18 cellular contexts compared by ENCODE assay signal in genomic region chr9:20593551-20593950, GRCh38. TPM values are rescaled to one million over a fixed set of nuclear protein-coding genes. Genes with fewer than 3 reads are reported as not detected.
DNase-seq lines count a peak whose midpoint lies in the region; ATAC-seq, FAIRE-seq and TF ChIP-seq lines count a peak whose summit lies in the region.
"Had no signal": no experiment of that assay in that cellular context is flagged by ENCODE, and none has a peak within 500 bp of the region (broad histone marks: within the 10 kb centered on the region; RNA-seq: fewer than 3 reads in every experiment).

No MANE protein-coding gene starts in this region.

- H3K27me3 Mint-ChIP-seq in activated T-helper 1 cell treated with anti-CD3 and anti-CD28 coated beads, Interleukin-12 subunit alpha, Interleukin-12 subunit beta, Interleukin-2, Interleukin-4 antibody, amounts not matched to agents 30 ng/mL and 10 ng/mL and 1 ng/mL, durations not matched to agents 14 hours and 24 hours and 36 hours (ENCODE audit: insufficient read depth): no peaks in the 10 kb centered on the region
- H3K27me3 Mint-ChIP-seq: naive thymus-derived CD4-positive, alpha-beta T cell had no signal

- FAIRE-seq in HTR-8/SVneo (lab: Jason Lieb, UNC): no peak
- FAIRE-seq: D721Med, islet of Langerhans had no signal

- DNase-seq in H4 (ENCODE audit: low spot score) (peak; percentile 12), astrocyte of the spinal cord (ENCODE audit: low read depth, low spot score) (peak; percentile 76), glomerular visceral epithelial cell (ENCODE audit: extremely low spot score) (peak; percentile 40), NCI-H2107 (lab: John Stamatoyannopoulos, UW) (no peak), HTR-8/SVneo (ENCODE audit: insufficient read length, low spot score) (no peak)
- DNase-seq in activated T-helper 1 cell treated with anti-CD3 and anti-CD28 coated beads, Interleukin-12 subunit alpha, Interleukin-12 subunit beta, Interleukin-2, Interleukin-4 antibody, amounts not matched to agents 30 ng/mL and 10 ng/mL and 1 ng/mL, durations not matched to agents 14 hours and 24 hours and 36 hours (ENCODE audit: low spot score): no peak
- DNase-seq: activated CD4-positive, alpha-beta T cell treated with anti-CD3 and anti-CD28 coated beads, Interleukin-2, amount 50 U/mL, for 1 hour; central memory CD4-positive, alpha-beta T cell; esophagus squamous epithelium; naive thymus-derived CD4-positive, alpha-beta T cell; NCI-H1092 treated with DMSO at 0.1 percent for 48 hours; NCI-H446 treated with DMSO at 0.1 percent for 48 hours; RPMI8226 had no signal

- peaks cover 24% of the 10 kb centered on the region for H3K36me3 Mint-ChIP-seq in activated T-helper 1 cell treated with anti-CD3 and anti-CD28 coated beads, Interleukin-12 subunit alpha, Interleukin-12 subunit beta, Interleukin-2, Interleukin-4 antibody, amounts not matched to agents 30 ng/mL and 10 ng/mL and 1 ng/mL, durations not matched to agents 14 hours and 24 hours and 36 hours (ENCODE audit: low read depth)

- no peak for TF ChIP-seq CTCF in astrocyte of the spinal cord (IDR thresholded peaks at IDR 0.05; ENCODE audit: low read depth, low read length)

- no peak for ATAC-seq in HG03139 (IDR thresholded peaks at IDR 0.05; ENCODE audit: unreplicated experiment)
- ATAC-seq: GM23338; naive thymus-derived CD4-positive, alpha-beta T cell had no signal

- H3K9me3 Mint-ChIP-seq in activated T-helper 1 cell treated with anti-CD3 and anti-CD28 coated beads, Interleukin-12 subunit alpha, Interleukin-12 subunit beta, Interleukin-2, Interleukin-4 antibody, amounts not matched to agents 30 ng/mL and 10 ng/mL and 1 ng/mL, durations not matched to agents 14 hours and 24 hours and 36 hours: peaks cover 3% of the 10 kb centered on the region
- H3K9me3 Mint-ChIP-seq: GM23338 had no signal

- intact Hi-C loops in activated T-helper 1 cell treated with anti-CD3 and anti-CD28 coated beads, Interleukin-12 subunit alpha, Interleukin-12 subunit beta, Interleukin-2, Interleukin-4 antibody, amounts not matched to agents 30 ng/mL and 10 ng/mL and 1 ng/mL, durations not matched to agents 14 hours and 24 hours and 36 hours (cut with micrococcal nuclease): no loop called here

- peaks cover 39% of the 10 kb centered on the region for H3K4me1 Mint-ChIP-seq in activated T-helper 1 cell treated with anti-CD3 and anti-CD28 coated beads, Interleukin-12 subunit alpha, Interleukin-12 subunit beta, Interleukin-2, Interleukin-4 antibody, amounts not matched to agents 30 ng/mL and 10 ng/mL and 1 ng/mL, durations not matched to agents 14 hours and 24 hours and 36 hours (ENCODE audit: low read depth)

- no peak overlapping the region for H3K27ac Mint-ChIP-seq in activated T-helper 1 cell treated with anti-CD3 and anti-CD28 coated beads, Interleukin-12 subunit alpha, Interleukin-12 subunit beta, Interleukin-2, Interleukin-4 antibody, amounts not matched to agents 30 ng/mL and 10 ng/mL and 1 ng/mL, durations not matched to agents 14 hours and 24 hours and 36 hours
- H3K27ac Mint-ChIP-seq: GM23338 had no signal

- no peak overlapping the region for H3K4me3 Mint-ChIP-seq in activated T-helper 1 cell treated with anti-CD3 and anti-CD28 coated beads, Interleukin-12 subunit alpha, Interleukin-12 subunit beta, Interleukin-2, Interleukin-4 antibody, amounts not matched to agents 30 ng/mL and 10 ng/mL and 1 ng/mL, durations not matched to agents 14 hours and 24 hours and 36 hours
- H3K4me3 Mint-ChIP-seq: GM23338 had no signal

- in situ Hi-C loops in astrocyte of the spinal cord (cut with HindIII; ENCODE audit: low sequenced_read_pairs): no loop called here

- H3K4me3 ChIP-seq in astrocyte of the spinal cord (ENCODE audit: low read depth, low read length): no peak overlapping the region
- H3K4me3 ChIP-seq: esophagus squamous epithelium, GM23338, thoracic aorta had no signal

RNA-seq across cellular contexts. Expression of gene MLLT3, which starts 28.7 kb away (rescaled TPM):
- total RNA-seq in H4 (2014; rRNA removed; shearing (Covaris generic)): 8.9 and 10.2 TPM in 2 replicates
- 33.8 and 36.4 TPM in 2 replicates for total RNA-seq in activated T-helper 1 cell treated with anti-CD3 and anti-CD28 coated beads, Interleukin-12 subunit alpha, Interleukin-12 subunit beta, Interleukin-2, Interleukin-4 antibody, amounts not matched to agents 30 ng/mL and 10 ng/mL and 1 ng/mL, durations not matched to agents 14 hours and 24 hours and 36 hours

Comparison
In these comparisons a context has a peak if more than half of its experiments do, and no peak if none do; other contexts are left out.
1. DNase-seq: peak in H4 (single experiment), astrocyte of the spinal cord (single experiment) and glomerular visceral epithelial cell (single experiment); none in activated T-helper 1 cell treated with anti-CD3 and anti-CD28 coated beads, Interleukin-12 subunit alpha, Interleukin-12 subunit beta, Interleukin-2, Interleukin-4 antibody, amounts not matched to agents 30 ng/mL and 10 ng/mL and 1 ng/mL, durations not matched to agents 14 hours and 24 hours and 36 hours (single experiment), NCI-H2107 (single experiment) and HTR-8/SVneo (single experiment).